Comparison of ENCODE assay signal across 18 cellular contexts in genomic region chr18:43671431-43671830, GRCh38.
DNase-seq lines count a peak whose midpoint lies in the region; ATAC-seq and TF ChIP-seq lines count a peak whose summit lies in the region.
"Had no signal": no experiment of that assay in that cellular context is flagged by ENCODE, and none has a peak within 500 bp of the region (broad histone marks: within the 10 kb centered on the region; RNA-seq: fewer than 3 reads in every experiment).

No MANE protein-coding gene starts in this region.

- H3K4me3 ChIP-seq in epithelial cell of esophagus (ENCODE audit: low read length): no peak overlapping the region
- no peak overlapping the region for H3K4me3 ChIP-seq in aorta (ENCODE audit: low read length in 2 of 2)
- no peak overlapping the region for H3K4me3 ChIP-seq in uterus
- H3K4me3 ChIP-seq: BLaER1 had no signal

- intact Hi-C loops in aorta (cut with DNase I) (no loop called here), uterus (cut with DNase I; ENCODE audit: low total_unique reads) (no loop called here)

- H3K27ac ChIP-seq in aorta (ENCODE audit: low read depth in 1 of 2, low read length in 2 of 2): no peak overlapping the region
- H3K27ac ChIP-seq in uterus: no peak overlapping the region
- H3K27ac ChIP-seq: BLaER1 had no signal

- H3K27me3 ChIP-seq in aorta (ENCODE audit: control insufficient read depth in 1 of 2, insufficient read depth in 2 of 2, low read length in 1 of 2) (no peaks in the 10 kb centered on the region), uterus (no peaks in the 10 kb centered on the region)
- H3K27me3 ChIP-seq: BLaER1 had no signal

- no peak for ATAC-seq in aorta (ENCODE audit: low FRiP score)
- ATAC-seq in GM19023 (IDR thresholded peaks at IDR 0.05; ENCODE audit: unreplicated experiment): no peak

- WGBS in aorta, 2 donors: 53 to 59% methylated on average over 1 of the region's 1 CpG

- H3K9me3 ChIP-seq in aorta (ENCODE audit: control insufficient read depth, low read length): no peaks in the 10 kb centered on the region
- no peaks in the 10 kb centered on the region for H3K9me3 ChIP-seq in uterus
- H3K9me3 ChIP-seq: BLaER1, SK-N-SH had no signal

- H3K4me1 ChIP-seq in aorta (ENCODE audit: control insufficient read depth in 1 of 2, insufficient read depth in 2 of 2, low read length in 2 of 2) (no peaks in the 10 kb centered on the region), uterus (no peaks in the 10 kb centered on the region)
- H3K4me1 ChIP-seq: BLaER1 had no signal

- TF ChIP-seq CTCF in epithelial cell of esophagus (IDR thresholded peaks at IDR 0.05; ENCODE audit: insufficient read depth, low read depth, low read length, missing control alignments): no peak
- no peak for TF ChIP-seq CTCF in uterus (IDR thresholded peaks at IDR 0.05)

- no peak for TF ChIP-seq POLR2A in uterus (IDR thresholded peaks at IDR 0.05)

- DNase-seq in A172 (ENCODE audit: low spot score) (peak; percentile 29), HT1080 (ENCODE audit: low read depth) (peak; percentile 40), epithelial cell of esophagus (ENCODE audit: low read depth) (peak; percentile 47), kidney glomerular epithelial cell (lab: John Stamatoyannopoulos, UW) (peak; percentile 57), NCI-H1436 treated with DMSO at 0.1 percent for 48 hours (lab: John Stamatoyannopoulos, UW) (no peak), aorta (no peak), uterus (no peak)
- DNase-seq: Calu3; CD4-positive, alpha-beta memory T cell; H7; KBM-7; NCI-H1417 treated with DMSO at 0.1 percent for 48 hours; NCI-H2029; NCI-H446 treated with DMSO at 0.1 percent for 48 hours; SHP77; SK-N-SH had no signal

- no peaks in the 10 kb centered on the region for H3K36me3 ChIP-seq in aorta (ENCODE audit: control insufficient read depth in 1 of 2, insufficient read depth in 2 of 2, low read length in 1 of 2)
- H3K36me3 ChIP-seq in uterus: peaks cover 0 to 3% of the 10 kb centered on the region in 2 donors
- H3K36me3 ChIP-seq: BLaER1 had no signal

Comparison
In these comparisons a context has a peak if more than half of its experiments do, and no peak if none do; other contexts are left out.
1. DNase-seq: peak in A172 (single experiment), HT1080 (single experiment), epithelial cell of esophagus (single experiment) and kidney glomerular epithelial cell (single experiment); none in NCI-H1436 treated with DMSO at 0.1 percent for 48 hours (single experiment), aorta (0 of 2) and uterus (0 of 2).